32 cellular contexts compared by ENCODE assay signal in the genomic region with DNA sequence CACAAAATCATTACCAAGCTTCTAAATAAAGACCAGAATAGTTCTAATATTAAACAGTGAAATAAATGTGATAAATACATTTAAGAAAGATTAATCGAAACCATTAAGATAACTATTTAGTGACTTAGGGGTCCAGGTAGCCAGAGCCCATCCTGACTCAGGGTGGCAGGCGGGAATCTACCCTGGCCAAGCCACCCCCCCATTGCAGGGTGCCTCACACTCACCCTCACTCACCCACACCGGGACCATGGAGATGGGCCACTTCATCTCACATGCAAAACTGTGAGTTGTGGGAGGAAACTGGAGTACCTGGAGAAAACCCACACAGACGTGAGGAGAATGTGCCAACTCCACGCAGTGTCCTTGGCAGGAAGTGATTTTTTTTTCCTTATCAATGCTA.
"Had no signal": no experiment of that assay in that cellular context is flagged by ENCODE, and none has a peak within 500 bp of the region (broad histone marks: within the 10 kb centered on the region; RNA-seq: fewer than 3 reads in every experiment).

No MANE protein-coding gene starts in this region.

- H3K27me3 ChIP-seq: adrenal gland, ascending aorta, body of pancreas, brain microvascular endothelial cell, breast epithelium, cardiac muscle cell had no signal

- H3K36me3 ChIP-seq: adrenal gland, ascending aorta, brain microvascular endothelial cell, breast epithelium, cardiac muscle cell had no signal

- H3K9me3 ChIP-seq: adrenal gland, ascending aorta, body of pancreas, breast epithelium had no signal

- DNase-seq: activated effector memory CD4-positive, alpha-beta T cell treated with anti-CD3 and anti-CD28 coated beads, Interleukin-2, amount 50 U/mL, for 16 hours; activated effector memory CD4-positive, alpha-beta T cell treated with Interleukin-2 at 50 U/mL for 16 hours; activated gamma-delta T cell; activated gamma-delta T cell treated with Interleukin-2 at 50 U/mL for 16 hours; activated naive CD4-positive, alpha-beta T cell; activated naive CD4-positive, alpha-beta T cell treated with anti-CD3 and anti-CD28 coated beads for 36 hours; activated naive CD4-positive, alpha-beta T cell treated with anti-CD3 and anti-CD28 coated beads, Interleukin-2, amount 10 ng/mL, durations not matched to agents 7 days and 5 days; activated naive CD4-positive, alpha-beta T cell treated with anti-CD3 and anti-CD28 coated beads, Interleukin-2, amount 50 U/mL, for 16 hours; activated naive CD4-positive, alpha-beta T cell treated with Interleukin-2 at 50 U/mL for 16 hours; activated naive CD8-positive, alpha-beta T cell treated with anti-CD3 and anti-CD28 coated beads for 36 hours; activated naive CD8-positive, alpha-beta T cell treated with anti-CD3 and anti-CD28 coated beads, Interleukin-2, amount 10 ng/mL, durations not matched to agents 7 days and 5 days; activated naive CD8-positive, alpha-beta T cell treated with anti-CD3 and anti-CD28 coated beads, Interleukin-2, amount 50 U/mL, for 24 hours; activated T-cell treated with anti-CD3 and anti-CD28 coated beads, Interleukin-2, amount 50 U/mL, for 1 hour; activated T-cell treated with anti-CD3 and anti-CD28 coated beads, Interleukin-2, amount 50 U/mL, for 24 hours; activated T-cell treated with anti-CD3 and anti-CD28 coated beads, Interleukin-2, amount 50 U/mL, for 4 hours; activated T-cell treated with anti-CD3 and anti-CD28 coated beads, Interleukin-2, amount 50 U/mL, for 48 hours; activated T-cell treated with anti-CD3 and anti-CD28 coated beads, Interleukin-2, amount 50 U/mL, for 72 hours; adrenal gland; amniotic stem cell; amygdala; anterior cingulate cortex; aorta; body of pancreas; brain microvascular endothelial cell; caudate nucleus; central memory CD4-positive, alpha-beta T cell; cerebellar nuclear complex had no signal

- H3K4me1 ChIP-seq: adrenal gland, body of pancreas, breast epithelium had no signal

- H3K4me3 ChIP-seq: adrenal gland, ascending aorta, body of pancreas, breast epithelium, cardiac muscle cell had no signal

- H3K27ac ChIP-seq: adrenal gland, ascending aorta, body of pancreas, brain microvascular endothelial cell, breast epithelium, cardiac muscle cell had no signal

- ATAC-seq: activated naive CD4-positive, alpha-beta T cell treated with anti-CD3 and anti-CD28 coated beads, Interleukin-2, amount 50 U/mL, for 72 hours; activated naive CD8-positive, alpha-beta T cell treated with anti-CD3 and anti-CD28 coated beads, Interleukin-2, amount 50 U/mL, for 24 hours; activated T-cell treated with anti-CD3 and anti-CD28 coated beads, Interleukin-2, amount 50 U/mL, for 4 hours; activated T-cell treated with anti-CD3 and anti-CD28 coated beads, Interleukin-2, amount 50 U/mL, for 72 hours; activated T-helper 17 cell treated with anti-CD3 and anti-CD28 coated beads, Interleukin-2, amount 50 U/mL, for 72 hours; body of pancreas had no signal
